Comparison of ENCODE assay signal across 16 cellular contexts in the genomic region with DNA sequence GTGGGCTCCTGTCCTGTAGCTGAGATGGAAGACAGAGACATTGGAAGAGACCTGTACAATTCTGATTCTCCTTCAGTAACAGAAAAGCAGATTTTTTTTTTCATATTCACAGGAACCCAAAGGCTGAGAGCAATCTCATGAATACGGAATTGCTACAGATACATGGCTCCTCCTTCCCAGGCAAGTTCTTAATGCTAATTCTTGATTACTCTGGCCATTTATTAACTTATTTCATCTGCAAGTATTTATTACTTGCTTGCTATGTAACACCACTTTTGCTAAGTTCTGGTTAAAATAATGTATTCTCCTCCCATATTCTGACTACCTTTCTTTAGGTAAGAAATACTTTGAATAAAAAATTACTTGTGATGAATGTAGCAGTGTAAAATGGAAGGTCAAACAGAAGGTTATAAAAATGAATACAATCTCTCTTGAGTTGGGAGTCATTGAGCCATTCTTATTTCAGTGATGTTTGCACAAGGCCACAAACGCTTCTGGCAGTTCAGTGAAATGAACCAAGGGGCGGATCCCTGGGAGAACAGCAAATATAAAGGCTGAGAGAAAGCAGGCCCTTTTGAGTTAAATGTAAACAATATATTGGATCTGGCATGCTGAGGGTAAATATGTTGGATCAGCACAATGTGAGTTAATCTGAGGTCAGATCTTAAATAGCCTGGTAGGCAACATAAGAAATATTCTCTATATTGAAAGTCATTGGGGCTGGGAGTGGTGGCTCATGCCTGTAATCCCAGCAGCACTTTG. TPM values are rescaled to one million over a fixed set of nuclear protein-coding genes. Genes with fewer than 3 reads are reported as not detected.
DNase-seq lines count a peak whose midpoint lies in the region; ATAC-seq, FAIRE-seq and TF ChIP-seq lines count a peak whose summit lies in the region.
"Had no signal": no experiment of that assay in that cellular context is flagged by ENCODE, and none has a peak within 500 bp of the region (broad histone marks: within the 10 kb centered on the region; RNA-seq: fewer than 3 reads in every experiment).

No MANE protein-coding gene starts in this region.

- no peak overlapping the region for H3K9ac ChIP-seq in HepG2 (ENCODE audit: insufficient read depth, low read depth, low read length)

- 3% methylated on average over 3 of the region's 3 CpGs for WGBS in HepG2 (ENCODE audit: low lambda C conversion rate)

- H3K79me2 ChIP-seq in HepG2 (ENCODE audit: insufficient read depth, low read length), result no peaks in the 10 kb centered on the region

- no peak overlapping the region for H3K27ac ChIP-seq in Panc1 (ENCODE audit: low read length)
- H3K27ac ChIP-seq in HepG2 (ENCODE audit: extremely low read length, insufficient read depth, low read length), result no peak overlapping the region

- H3K4me1 ChIP-seq in Panc1 (ENCODE audit: control insufficient read depth, insufficient read depth, low read length) (no peaks in the 10 kb centered on the region), HepG2 (ENCODE audit: insufficient read depth, low read length) (peaks cover 13% of the 10 kb centered on the region)

- 0 out of 2 replicates have a peak overlapping the region, but pooled peaks have one; percentile 1 for H3K4me2 ChIP-seq in HepG2 (ENCODE audit: low read depth, low read length)

- no peaks in the 10 kb centered on the region for H3K9me3 Mint-ChIP-seq in Calu3 (ENCODE audit: low read depth, unreplicated experiment)
- H3K9me3 Mint-ChIP-seq: activated naive CD4-positive, alpha-beta T cell treated with anti-CD3 and anti-CD28 coated beads, Interleukin-2, amount 50 U/mL, for 24 hours; T-helper 2 cell treated with Interferon-gamma antibody and Interleukin-4, amounts not matched to agents 5 μg/mL and 100 μg/mL, for 36 hours had no signal

- FAIRE-seq in HepG2 (lab: Jason Lieb, UNC), result peak; percentile 80
- FAIRE-seq: kidney had no signal

- ATAC-seq in Panc1 (peak; percentile 65), HepG2 (peak; percentile 99), GM21381 (IDR thresholded peaks at IDR 0.05; ENCODE audit: unreplicated experiment) (no peak)
- ATAC-seq: activated CD8-positive, alpha-beta T cell treated with anti-CD3 and anti-CD28 coated beads, Interleukin-2, amount 10 ng/mL, durations not matched to agents 7 days and 5 days had no signal

- H3K27me3 ChIP-seq in Panc1 (ENCODE audit: control insufficient read depth, insufficient read depth, low read length) (peaks cover 5% of the 10 kb centered on the region), HepG2 (ENCODE audit: control insufficient read depth in 1 of 2, insufficient read depth in 2 of 2, low read length in 2 of 2) (peaks cover 0 to 54% of the 10 kb centered on the region in 2 experiments; a peak in 2 of 5 replicates)

- no peaks in the 10 kb centered on the region for H3K9me3 ChIP-seq in Panc1 (ENCODE audit: control insufficient read depth, insufficient read depth, low read depth, low read length)
- no peaks in the 10 kb centered on the region for H3K9me3 ChIP-seq in HepG2 (ENCODE audit: low read length)

- no peak overlapping the region for H3K27ac Mint-ChIP-seq in Calu3 (ENCODE audit: unreplicated experiment)
- H3K27ac Mint-ChIP-seq: activated CD8-positive, alpha-beta T cell treated with anti-CD3 and anti-CD28 coated beads, Interleukin-2, amount 10 ng/mL, durations not matched to agents 7 days and 5 days; activated naive CD4-positive, alpha-beta T cell treated with anti-CD3 and anti-CD28 coated beads, Interleukin-2, amount 50 U/mL, for 24 hours; T-helper 2 cell treated with Interferon-gamma antibody and Interleukin-4, amounts not matched to agents 5 μg/mL and 100 μg/mL, for 36 hours had no signal

- TF ChIP-seq EP300 in HepG2 (IDR thresholded peaks at IDR 0.05; ENCODE audit: low read depth in 2 of 2, low read length in 2 of 2) (no peak), HepG2 (CRISPR knock-in tag; IDR thresholded peaks at IDR 0.05; ENCODE audit: borderline replicate concordance) (no peak)

- TF ChIP-seq CTCF in Calu3 (IDR thresholded peaks at IDR 0.05; ENCODE audit: unreplicated experiment) (no peak), Panc1 (IDR thresholded peaks at IDR 0.05) (no peak), HepG2 (CRISPR knock-in tag; IDR thresholded peaks at IDR 0.05) (no peak)

- H3K36me3 Mint-ChIP-seq in Calu3 (ENCODE audit: insufficient read depth, unreplicated experiment), result no peaks in the 10 kb centered on the region
- H3K36me3 Mint-ChIP-seq: activated naive CD4-positive, alpha-beta T cell treated with anti-CD3 and anti-CD28 coated beads, Interleukin-2, amount 50 U/mL, for 24 hours had no signal

- no TSS peak for BruUV-seq in Calu3 (replicated peaks; lab: Mats Ljungman, UMichigan)
- no TSS peak for BruUV-seq in Panc1 (replicated peaks; lab: Mats Ljungman, UMichigan)
- BruUV-seq in HepG2 (replicated peaks; lab: Mats Ljungman, UMichigan), result no TSS peak

- intact Hi-C loops in Calu3 (cut with micrococcal nuclease; ENCODE audit: unreplicated experiment) (no loop called here), Panc1 (cut with micrococcal nuclease; ENCODE audit: unreplicated experiment) (no loop called here), HepG2 (cut with micrococcal nuclease; ENCODE audit: unreplicated experiment) (no loop called here)

- in situ Hi-C loops in Panc1 (cut with HindIII; ENCODE audit: low pct_unique_long_range_greater_than_20kb, low sequenced_read_pairs), result no loop called here
- in situ Hi-C loops in HepG2 (cut with HindIII; ENCODE audit: extremely low pct_ligation_motif_present, low pct_unique_long_range_greater_than_20kb), result no loop called here

- POLR2A ChIA-PET in Panc1 (lab: Charles Lee) (no interaction called here), HepG2 (lab: Yijun Ruan, JAX) (no interaction called here)

- H3K27me3 Mint-ChIP-seq in Calu3 (ENCODE audit: unreplicated experiment), result peaks cover 26% of the 10 kb centered on the region
- H3K27me3 Mint-ChIP-seq: activated naive CD4-positive, alpha-beta T cell treated with anti-CD3 and anti-CD28 coated beads, Interleukin-2, amount 50 U/mL, for 24 hours had no signal

- CTCF ChIA-PET in Calu3 (lab: Charles Lee), result no interaction called here
- CTCF ChIA-PET in Panc1 (lab: Charles Lee), result no interaction called here
- CTCF ChIA-PET in HepG2 (lab: Yijun Ruan, JAX; ENCODE audit: low intra/inter-chr PET ratio, low total read pairs), result no interaction called here

- peaks cover 10% of the 10 kb centered on the region for H3K4me1 Mint-ChIP-seq in Calu3 (ENCODE audit: low read depth, unreplicated experiment)

- no peak overlapping the region for H2AFZ ChIP-seq in HepG2 (ENCODE audit: low read length)

- H3K36me3 ChIP-seq in Panc1 (ENCODE audit: control insufficient read depth, insufficient read depth, low read length) (no peaks in the 10 kb centered on the region), HepG2 (replicated peaks in 1 of 2; ENCODE audit: control insufficient read depth in 1 of 2, insufficient read depth in 2 of 2, low read length in 2 of 2) (no peaks in the 10 kb centered on the region)

- no peak for TF ChIP-seq POLR2A in HepG2 (IDR thresholded peaks at IDR 0.05; ENCODE audit: insufficient read depth in 1 of 2, low read depth in 2 of 2, low read length in 2 of 2)

- no peak for TF ChIP-seq RAD21 in HepG2 (CRISPR knock-in tag; IDR thresholded peaks at IDR 0.05)

- H4K20me1 ChIP-seq in HepG2 (ENCODE audit: insufficient read depth, low read length), result peaks cover 5% of the 10 kb centered on the region; the same call in 1 of the 2 replicates

- DNase-seq in Calu3 (peak; percentile 57), NCI-H1436 treated with DMSO at 0.1 percent for 48 hours (lab: John Stamatoyannopoulos, UW) (peak; percentile 73), Panc1 (ENCODE audit: low read depth, low spot score) (peak; percentile 27), HepG2 (ENCODE audit: low spot score) (peak; percentile 89), amygdala (lab: John Stamatoyannopoulos, UW) (no peak), nucleus accumbens (lab: John Stamatoyannopoulos, UW) (no peak)
- no peak for DNase-seq in stimulated activated CD4-positive, alpha-beta T cell treated with anti-CD3 and anti-CD28 coated beads, Interleukin-4, amount 100 ng/mL, for 24 hours
- DNase-seq: activated CD8-positive, alpha-beta T cell treated with anti-CD3 and anti-CD28 coated beads, Interleukin-2, amount 10 ng/mL, durations not matched to agents 7 days and 5 days; AML-193; kidney; MM.1S; OCI-M1 had no signal

- no peak overlapping the region for H3K4me3 Mint-ChIP-seq in Calu3 (ENCODE audit: low read depth, unreplicated experiment)
- H3K4me3 Mint-ChIP-seq: activated CD8-positive, alpha-beta T cell treated with anti-CD3 and anti-CD28 coated beads, Interleukin-2, amount 10 ng/mL, durations not matched to agents 7 days and 5 days; activated naive CD4-positive, alpha-beta T cell treated with anti-CD3 and anti-CD28 coated beads, Interleukin-2, amount 50 U/mL, for 24 hours; T-helper 2 cell treated with Interferon-gamma antibody and Interleukin-4, amounts not matched to agents 5 μg/mL and 100 μg/mL, for 36 hours had no signal

- H3K4me3 ChIP-seq in Panc1 (ENCODE audit: low read depth in 2 of 2, low read length in 2 of 2) (no peak overlapping the region), HepG2 (replicated peaks in 1 of 3; ENCODE audit: insufficient read depth in 1 of 3, low read depth in 2 of 3, low read length in 3 of 3) (no peak overlapping the region)

RNA-seq across cellular contexts. Expression of a gene that starts 37.6 kb away (rescaled TPM):
- total RNA-seq in Calu3 (2022) (not detected in 2 replicates), Panc1 (2021; ENCODE audit: unreplicated experiment) (not detected), HepG2 (2016; rRNA removed; fragmentation: Illumina TruSeq; extraction: Trizol) (not detected in 2 replicates)
- not detected for polyA plus RNA-seq in Panc1 (2012; ENCODE audit: insufficient read length)
- total RNA-seq in HepG2 (2016; cell fraction: cytosol; rRNA removed; fragmentation: Illumina TruSeq; extraction: Trizol; ENCODE audit: low read depth), result not detected in 2 replicates
- not detected in 2 replicates for total RNA-seq in HepG2 (2016; cell fraction: insoluble cytoplasmic fraction; rRNA removed; fragmentation: Illumina TruSeq; extraction: Trizol)
- not detected in 2 replicates for total RNA-seq in HepG2 (2016; cell fraction: membrane; rRNA removed; fragmentation: Illumina TruSeq; extraction: Trizol)
- not detected in 2 replicates for total RNA-seq in HepG2 (2016; cell fraction: nucleus; rRNA removed; fragmentation: Illumina TruSeq; extraction: Trizol)
- polyA plus RNA-seq in HepG2 (2011; rRNA removed), result not detected in 2 replicates
- not detected in 2 replicates for polyA plus RNA-seq in HepG2 (2011; cell fraction: cytosol; rRNA removed)
- polyA plus RNA-seq in HepG2 (2011; cell fraction: nucleus; rRNA removed), result not detected in 2 replicates
- not detected in 2 replicates for polyA plus RNA-seq in HepG2 (2012)
- polyA plus RNA-seq in HepG2 (2016; cell fraction: cytosol; fragmentation: Illumina TruSeq; extraction: Trizol; ENCODE audit: low read depth), result not detected in 2 replicates
- not detected in 2 replicates for polyA plus RNA-seq in HepG2 (2016; cell fraction: insoluble cytoplasmic fraction; fragmentation: Illumina TruSeq; extraction: Trizol; ENCODE audit: low read depth)
- not detected in 2 replicates for polyA plus RNA-seq in HepG2 (2016; cell fraction: membrane; fragmentation: Illumina TruSeq; extraction: Trizol; ENCODE audit: low read depth)
- polyA plus RNA-seq in HepG2 (2016; cell fraction: nucleus; fragmentation: Illumina TruSeq; extraction: Trizol; ENCODE audit: insufficient read depth, low read depth), result not detected in 2 replicates
- polyA minus RNA-seq in HepG2 (2011; rRNA and poly(A)+ RNA removed; ENCODE audit: low replicate concordance), result not detected in 2 replicates
- not detected in 2 replicates for polyA minus RNA-seq in HepG2 (2011; cell fraction: cytosol; rRNA and poly(A)+ RNA removed)
- not detected in 2 replicates for polyA minus RNA-seq in HepG2 (2011; cell fraction: nucleus; rRNA and poly(A)+ RNA removed)
- total RNA-seq: activated CD8-positive, alpha-beta T cell treated with anti-CD3 and anti-CD28 coated beads, Interleukin-2, amount 10 ng/mL, durations not matched to agents 7 days and 5 days; kidney had no signal
- polyA plus RNA-seq: neural cell had no signal

Comparison
In these comparisons a context has a peak if more than half of its experiments do, and no peak if none do; other contexts are left out.
1. DNase-seq: peak in Calu3 (single experiment), NCI-H1436 treated with DMSO at 0.1 percent for 48 hours (single experiment), Panc1 (single experiment) and HepG2 (single experiment); none in stimulated activated CD4-positive, alpha-beta T cell treated with anti-CD3 and anti-CD28 coated beads, Interleukin-4, amount 100 ng/mL, for 24 hours (single experiment), amygdala (0 of 56) and nucleus accumbens (0 of 56).